1 cellular context compared by ENCODE assay signal in genomic region chr4:102543030-102543505, GRCh38.
TF ChIP-seq lines count a peak whose summit lies in the region.

No MANE protein-coding gene starts in this region.

TF ChIP-seq in HepG2, 621 proteins besides CTCF, POLR2A, EP300 and RAD21 (continued from another document):
- TF ChIP-seq ZNF547 (CRISPR knock-in tag; IDR thresholded peaks at IDR 0.05), result no peak
TF ChIP-seq in HepG2: peak in this region for 0.
